9 cellular contexts compared by ENCODE assay signal in genomic region chr10:66398653-66399052, GRCh38.
"Had no signal": no experiment of that assay in that cellular context is flagged by ENCODE, and none has a peak within 500 bp of the region (broad histone marks: within the 10 kb centered on the region; RNA-seq: fewer than 3 reads in every experiment).

No MANE protein-coding gene starts in this region.

- H3K4me1 ChIP-seq: HAP-1 had no signal

- H3K27ac ChIP-seq: GM23248 had no signal

- DNase-seq: GM23248, GOT3, H7, H9, HCEC 1CT, HFFc6 had no signal

- H2AFZ ChIP-seq: GM23248, GM23338 had no signal

- H3K9ac ChIP-seq: GM23248 had no signal

- ATAC-seq: GM23338, HCT116 had no signal

- H3K9me3 ChIP-seq: HAP-1 had no signal

- H3K36me3 ChIP-seq: HAP-1 had no signal

- H3K4me3 ChIP-seq: GM23248, GM23338, HAP-1 had no signal

- H3K4me2 ChIP-seq: GM23338 had no signal
